ENCODE assay signal across 20 cellular contexts in the genomic region with DNA sequence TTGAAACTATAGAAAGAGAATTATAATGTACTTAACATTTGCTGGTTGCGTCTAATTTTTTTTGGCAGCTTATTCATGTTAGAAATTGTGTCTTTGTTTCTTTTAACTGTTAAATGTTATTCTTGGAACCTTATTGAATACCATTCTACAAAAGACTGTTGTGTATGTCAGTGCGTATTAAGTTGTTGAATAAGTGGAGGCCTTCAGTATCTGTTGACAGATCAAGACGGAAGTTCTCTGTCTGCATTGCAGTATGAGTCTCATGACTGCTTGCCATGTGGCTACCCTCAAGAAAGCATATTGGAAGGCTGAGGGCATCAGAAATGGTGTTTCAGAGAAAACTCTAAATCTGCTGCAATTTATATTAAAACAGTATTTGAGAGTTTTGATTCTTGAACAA. TPM values are rescaled to one million over a fixed set of nuclear protein-coding genes. Genes with fewer than 3 reads are reported as not detected.
DNase-seq lines count a peak whose midpoint lies in the region; ATAC-seq and TF ChIP-seq lines count a peak whose summit lies in the region.
"Had no signal": no experiment of that assay in that cellular context is flagged by ENCODE, and none has a peak within 500 bp of the region (broad histone marks: within the 10 kb centered on the region; RNA-seq: fewer than 3 reads in every experiment).

No MANE protein-coding gene starts in this region.

- no peak for TF ChIP-seq CTCF in ascending aorta (IDR thresholded peaks at IDR 0.05)
- TF ChIP-seq CTCF in choroid plexus epithelial cell (conservative IDR thresholded peaks at IDR 0.05; ENCODE audit: low read depth, low read length): no peak
- no peak for TF ChIP-seq CTCF in tibial artery (IDR thresholded peaks at IDR 0.05)

- H3K4me1 ChIP-seq in ascending aorta (peaks cover 4 to 63% of the 10 kb centered on the region in 2 donors), tibial artery (peaks cover 0 to 95% (median 37%) of the 10 kb centered on the region in 4 donors)

- DNase-seq in ascending aorta (ENCODE audit: low spot score in 2 of 2) (no peak), choroid plexus epithelial cell (ENCODE audit: low read depth) (peak; percentile 84), foreskin melanocyte (peak; percentile 91), tibial artery (no peak), COLO668 (lab: John Stamatoyannopoulos, UW; ENCODE audit: unreplicated experiment) (no peak), SW480 (ENCODE audit: low spot score) (no peak)
- DNase-seq: C1 segment of cervical spinal cord, DMS79 treated with DMSO at 0.1 percent for 48 hours, GOT3, NCI-H1417, NCI-H1930, NCI-H345, NCI-H526, PC-3, RPMI8226, SHP77 treated with DMSO at 0.1 percent for 48 hours had no signal

- peak overlapping the region; percentile 61 to 67 for H3K27ac ChIP-seq in ascending aorta
- peak overlapping the region; percentile 98 to 100 for H3K27ac ChIP-seq in tibial artery
- H3K27ac ChIP-seq: HL-60, KMS-11 had no signal

- H3K27me3 ChIP-seq in ascending aorta (no peaks in the 10 kb centered on the region), tibial artery (no peaks in the 10 kb centered on the region)

- no peak for ATAC-seq in HG02798 (IDR thresholded peaks at IDR 0.05; ENCODE audit: poor library complexity, unreplicated experiment)
- ATAC-seq: HCT116, PC-3 had no signal

- intact Hi-C loops in ascending aorta (cut with DNase I): no loop called here
- intact Hi-C loops in tibial artery (cut with DNase I; ENCODE audit: low total_unique reads): no loop called here

- peaks cover 34 to 65% of the 10 kb centered on the region in 2 donors for H3K36me3 ChIP-seq in ascending aorta
- H3K36me3 ChIP-seq in tibial artery: peaks cover 63 to 75% (median 68%) of the 10 kb centered on the region in 3 donors

- no peaks in the 10 kb centered on the region for H3K9me3 ChIP-seq in ascending aorta
- H3K9me3 ChIP-seq in tibial artery: no peaks in the 10 kb centered on the region

- no peak overlapping the region for H3K4me3 ChIP-seq in ascending aorta
- H3K4me3 ChIP-seq in choroid plexus epithelial cell (ENCODE audit: low read depth, low read length): no peak overlapping the region
- no peak overlapping the region for H3K4me3 ChIP-seq in tibial artery

RNA-seq across cellular contexts. Expression of gene UBA2, which starts 8.5 kb away (rescaled TPM):
- total RNA-seq in ascending aorta: 162 TPM

RNA-seq across cellular contexts. Expression of gene PDCD2L, which starts 32.5 kb away (rescaled TPM):
- 30.0 TPM for total RNA-seq in ascending aorta

RNA-seq across cellular contexts. Expression of gene WTIP, which starts 44.8 kb away (rescaled TPM):
- total RNA-seq in ascending aorta: 127 TPM

Comparison
In these comparisons a context has a peak if more than half of its experiments do, and no peak if none do; other contexts are left out.
1. DNase-seq: peak in choroid plexus epithelial cell (single experiment) and foreskin melanocyte (single experiment); none in ascending aorta (0 of 2), tibial artery (0 of 2), COLO668 (single experiment) and SW480 (single experiment).